ENCODE assay signal across 35 cellular contexts in the genomic region with DNA sequence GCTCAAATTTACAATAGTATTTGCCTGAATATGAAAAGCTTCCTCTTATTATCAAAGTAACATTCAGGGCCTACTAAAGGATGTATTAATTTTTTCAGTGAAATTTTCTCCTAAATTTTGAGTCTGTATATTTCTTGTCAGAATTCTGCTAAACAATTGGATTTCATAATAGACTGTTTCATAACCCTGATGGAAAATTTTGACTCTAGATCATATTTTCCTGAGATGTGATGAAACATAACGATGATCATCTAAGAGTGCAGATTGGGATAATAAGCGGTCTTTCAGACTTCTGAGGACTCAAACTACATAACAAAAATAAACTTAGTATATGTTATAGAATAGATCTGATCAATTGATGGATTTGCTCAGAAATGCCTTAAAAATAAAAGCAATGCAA.
DNase-seq lines count a peak whose midpoint lies in the region; ATAC-seq, FAIRE-seq and TF ChIP-seq lines count a peak whose summit lies in the region.
"Had no signal": no experiment of that assay in that cellular context is flagged by ENCODE, and none has a peak within 500 bp of the region (broad histone marks: within the 10 kb centered on the region; RNA-seq: fewer than 3 reads in every experiment).

No MANE protein-coding gene starts in this region.

- no peak overlapping the region for H3K4me3 ChIP-seq in left ventricle myocardium inferior
- no peak overlapping the region for H3K4me3 ChIP-seq in gastroesophageal sphincter
- no peak overlapping the region for H3K4me3 ChIP-seq in subcutaneous abdominal adipose tissue (ENCODE audit: low read depth in 1 of 5, low read length in 5 of 5)
- H3K4me3 ChIP-seq in small intestine (ENCODE audit: low read depth in 1 of 2, low read length in 2 of 2): no peak overlapping the region
- H3K4me3 ChIP-seq: cardiac muscle cell, ovary, smooth muscle cell had no signal

- H3K9ac ChIP-seq in subcutaneous abdominal adipose tissue (ENCODE audit: low read length in 5 of 5): no peak overlapping the region
- H3K9ac ChIP-seq: KMS-11 had no signal

- intact Hi-C loops in left ventricle myocardium inferior (cut with micrococcal nuclease): no loop called here
- intact Hi-C loops in Right ventricle myocardium inferior (cut with DNase I): loop anchor here (5.0 to 10.0 kb wide), 3 partner anchors 407 to 727 kb away; a partner anchor contains a TSS

- H3K4me1 ChIP-seq in left ventricle myocardium inferior (peaks cover 45% of the 10 kb centered on the region), gastroesophageal sphincter (peaks cover 26 to 72% (median 30%) of the 10 kb centered on the region in 3 donors), subcutaneous abdominal adipose tissue (ENCODE audit: control insufficient read depth in 5 of 5, insufficient read depth in 5 of 5, low read length in 5 of 5) (peaks cover 3 to 41% (median 36%) of the 10 kb centered on the region in 5 donors), small intestine (ENCODE audit: control insufficient read depth in 2 of 2, insufficient read depth in 1 of 2, low read depth in 1 of 2, low read length in 1 of 2) (no peaks in the 10 kb centered on the region)

- FAIRE-seq in small intestine (lab: Jason Lieb, UNC): no peak
- FAIRE-seq: A204.1, D721Med had no signal

- H3K27me3 ChIP-seq in left ventricle myocardium inferior (ENCODE audit: low read depth) (no peaks in the 10 kb centered on the region), gastroesophageal sphincter (no peaks in the 10 kb centered on the region), subcutaneous abdominal adipose tissue (ENCODE audit: control insufficient read depth in 5 of 5, insufficient read depth in 4 of 5, low read length in 5 of 5) (no peaks in the 10 kb centered on the region), small intestine (ENCODE audit: control insufficient read depth in 2 of 2, insufficient read depth in 2 of 2, low read length in 2 of 2) (no peaks in the 10 kb centered on the region)
- H3K27me3 ChIP-seq: cardiac muscle cell, ovary had no signal

- H3K4me1 Mint-ChIP-seq in activated CD4-positive, alpha-beta memory T cell treated with anti-CD3 and anti-CD28 coated beads, Interleukin-2, amount 10 ng/mL, durations not matched to agents 7 days and 5 days: no peaks in the 10 kb centered on the region
- H3K4me1 Mint-ChIP-seq: CD4-positive, CD25-positive, alpha-beta regulatory T cell had no signal

- no peaks in the 10 kb centered on the region for H3K36me3 ChIP-seq in left ventricle myocardium inferior
- H3K36me3 ChIP-seq in gastroesophageal sphincter: no peaks in the 10 kb centered on the region
- no peaks in the 10 kb centered on the region for H3K36me3 ChIP-seq in subcutaneous abdominal adipose tissue (ENCODE audit: control insufficient read depth in 5 of 5, insufficient read depth in 5 of 5, low read length in 5 of 5)
- H3K36me3 ChIP-seq in small intestine (ENCODE audit: control insufficient read depth in 2 of 2, insufficient read depth in 2 of 2, low read length in 2 of 2): no peaks in the 10 kb centered on the region
- H3K36me3 ChIP-seq: cardiac muscle cell, ovary had no signal

- H3K27me3 Mint-ChIP-seq in activated CD4-positive, alpha-beta memory T cell treated with anti-CD3 and anti-CD28 coated beads, Interleukin-2, amount 10 ng/mL, durations not matched to agents 7 days and 5 days: no peaks in the 10 kb centered on the region
- H3K27me3 Mint-ChIP-seq: CD4-positive, CD25-positive, alpha-beta regulatory T cell; dendritic cell treated with granulocyte-macrophage colony-stimulating factor and Interleukin-4, amounts not matched to agents 40 ng/mL and 50 ng/mL, for 4 days; memory B cell had no signal

- no peak for TF ChIP-seq EP300 in gastroesophageal sphincter (IDR thresholded peaks at IDR 0.05)

- TF ChIP-seq POLR2A in gastroesophageal sphincter (IDR thresholded peaks at IDR 0.05): no peak

- H3K27ac ChIP-seq in left ventricle myocardium inferior (replicated peaks) (peak overlapping the region; percentile 43), gastroesophageal sphincter (peak overlapping the region; percentile 80 to 92 (median 82)), subcutaneous abdominal adipose tissue (ENCODE audit: low read depth, low read length) (peak overlapping the region; percentile 52), small intestine (ENCODE audit: low read depth in 1 of 2, low read length in 1 of 2) (no peak overlapping the region)
- H3K27ac ChIP-seq: cardiac muscle cell, KMS-11, ovary, VCaP had no signal

- no peak for TF ChIP-seq CTCF in left ventricle myocardium inferior (IDR thresholded peaks at IDR 0.05; ENCODE audit: borderline replicate concordance)
- TF ChIP-seq CTCF in gastroesophageal sphincter (IDR thresholded peaks at IDR 0.05): no peak

- WGBS in gastroesophageal sphincter (ENCODE audit: low coverage in 1 of 2), 2 donors: 81 to 85% methylated on average over 2 of the region's 2 CpGs
- WGBS in small intestine, 3 donors: 79 to 99% (median 98%) methylated on average over 2 of the region's 2 CpGs

- H3K9me3 Mint-ChIP-seq in activated CD4-positive, alpha-beta memory T cell treated with anti-CD3 and anti-CD28 coated beads, Interleukin-2, amount 10 ng/mL, durations not matched to agents 7 days and 5 days: peaks cover 2% of the 10 kb centered on the region

- H3K27ac Mint-ChIP-seq in activated CD4-positive, alpha-beta memory T cell treated with anti-CD3 and anti-CD28 coated beads, Interleukin-2, amount 10 ng/mL, durations not matched to agents 7 days and 5 days: no peak overlapping the region
- H3K27ac Mint-ChIP-seq: activated T-helper 2 cell treated with anti-CD3 and anti-CD28 coated beads, Interferon-gamma antibody, Interleukin-2, Interleukin-4, amounts not matched to agents 10 μg/mL and 5 μg/mL and 100 μg/mL, durations not matched to agents 14 hours and 24 hours and 36 hours; dendritic cell treated with granulocyte-macrophage colony-stimulating factor and Interleukin-4, amounts not matched to agents 40 ng/mL and 50 ng/mL, for 4 days; endodermal cell; memory B cell had no signal

- peaks cover 25% of the 10 kb centered on the region for H3K9me3 ChIP-seq in left ventricle myocardium inferior (replicated peaks)
- peaks cover 0 to 11% (median 0%) of the 10 kb centered on the region in 3 donors for H3K9me3 ChIP-seq in gastroesophageal sphincter
- peaks cover 0 to 7% (median 6%) of the 10 kb centered on the region in 5 donors for H3K9me3 ChIP-seq in subcutaneous abdominal adipose tissue (ENCODE audit: control insufficient read depth in 5 of 5, low read length in 5 of 5)
- H3K9me3 ChIP-seq in small intestine (ENCODE audit: control insufficient read depth, low read depth): peaks cover 2% of the 10 kb centered on the region
- H3K9me3 ChIP-seq: ovary had no signal

- POLR2A ChIA-PET in activated CD4-positive, alpha-beta memory T cell treated with anti-CD3 and anti-CD28 coated beads, Interleukin-2, amount 10 ng/mL, durations not matched to agents 7 days and 5 days (lab: Charles Lee): no interaction called here

- CTCF ChIA-PET in activated CD4-positive, alpha-beta memory T cell treated with anti-CD3 and anti-CD28 coated beads, Interleukin-2, amount 10 ng/mL, durations not matched to agents 7 days and 5 days (lab: Charles Lee): no interaction called here

- peaks cover 4% of the 10 kb centered on the region for H3K36me3 Mint-ChIP-seq in activated CD4-positive, alpha-beta memory T cell treated with anti-CD3 and anti-CD28 coated beads, Interleukin-2, amount 10 ng/mL, durations not matched to agents 7 days and 5 days (ENCODE audit: low read depth)
- H3K36me3 Mint-ChIP-seq: CD4-positive, CD25-positive, alpha-beta regulatory T cell had no signal

- ATAC-seq in Right ventricle myocardium inferior (no peak), gastroesophageal sphincter (no peak)
- ATAC-seq: Panc1 had no signal

- no peak overlapping the region for H3K4me3 Mint-ChIP-seq in activated CD4-positive, alpha-beta memory T cell treated with anti-CD3 and anti-CD28 coated beads, Interleukin-2, amount 10 ng/mL, durations not matched to agents 7 days and 5 days
- H3K4me3 Mint-ChIP-seq: CD4-positive, CD25-positive, alpha-beta regulatory T cell; dendritic cell treated with granulocyte-macrophage colony-stimulating factor and Interleukin-4, amounts not matched to agents 40 ng/mL and 50 ng/mL, for 4 days; endodermal cell; memory B cell had no signal

- DNase-seq in left ventricle myocardium inferior (no peak), Right ventricle myocardium inferior (ENCODE audit: missing footprints) (no peak), hepatic stellate cell (ENCODE audit: low spot score) (no peak), small intestine (no peak), 8988T (no peak)
- no peak for DNase-seq in activated CD4-positive, alpha-beta memory T cell treated with anti-CD3 and anti-CD28 coated beads, Interleukin-2, amount 10 ng/mL, durations not matched to agents 7 days and 5 days
- DNase-seq: activated CD4-positive, alpha-beta T cell treated with anti-CD3 and anti-CD28 coated beads for 4 hours; activated CD8-positive, alpha-beta memory T cell treated with anti-CD3 and anti-CD28 coated beads for 24 hours; activated naive CD4-positive, alpha-beta T cell treated with anti-CD3 and anti-CD28 coated beads, Interleukin-2, amount 50 U/mL, for 16 hours; activated T-cell treated with anti-CD3 and anti-CD28 coated beads for 4 hours; AML-193; CD4-positive, CD25-positive, alpha-beta regulatory T cell; endodermal cell; hippocampal formation; MM.1S; NCI-H1417 treated with DMSO at 0.1 percent for 48 hours; NCI-H2081 treated with DMSO at 0.1 percent for 48 hours; NCI-H2227 treated with DMSO at 0.1 percent for 48 hours; NCI-H748 treated with DMSO at 0.1 percent for 48 hours; ovary; SIG-M5; stimulated activated naive CD4-positive, alpha-beta T cell treated with Interleukin-2 at 50 U/mL for 16 hours; T-helper 9 cell had no signal

Comparison
In these comparisons a context has a peak if more than half of its experiments do, and no peak if none do; other contexts are left out.
1. H3K27ac ChIP-seq: peak in left ventricle myocardium inferior (single experiment), gastroesophageal sphincter (4 of 4) and subcutaneous abdominal adipose tissue (single experiment); none in small intestine (0 of 2).